ENCODE assay signal across 7 cellular contexts in the genomic region with DNA sequence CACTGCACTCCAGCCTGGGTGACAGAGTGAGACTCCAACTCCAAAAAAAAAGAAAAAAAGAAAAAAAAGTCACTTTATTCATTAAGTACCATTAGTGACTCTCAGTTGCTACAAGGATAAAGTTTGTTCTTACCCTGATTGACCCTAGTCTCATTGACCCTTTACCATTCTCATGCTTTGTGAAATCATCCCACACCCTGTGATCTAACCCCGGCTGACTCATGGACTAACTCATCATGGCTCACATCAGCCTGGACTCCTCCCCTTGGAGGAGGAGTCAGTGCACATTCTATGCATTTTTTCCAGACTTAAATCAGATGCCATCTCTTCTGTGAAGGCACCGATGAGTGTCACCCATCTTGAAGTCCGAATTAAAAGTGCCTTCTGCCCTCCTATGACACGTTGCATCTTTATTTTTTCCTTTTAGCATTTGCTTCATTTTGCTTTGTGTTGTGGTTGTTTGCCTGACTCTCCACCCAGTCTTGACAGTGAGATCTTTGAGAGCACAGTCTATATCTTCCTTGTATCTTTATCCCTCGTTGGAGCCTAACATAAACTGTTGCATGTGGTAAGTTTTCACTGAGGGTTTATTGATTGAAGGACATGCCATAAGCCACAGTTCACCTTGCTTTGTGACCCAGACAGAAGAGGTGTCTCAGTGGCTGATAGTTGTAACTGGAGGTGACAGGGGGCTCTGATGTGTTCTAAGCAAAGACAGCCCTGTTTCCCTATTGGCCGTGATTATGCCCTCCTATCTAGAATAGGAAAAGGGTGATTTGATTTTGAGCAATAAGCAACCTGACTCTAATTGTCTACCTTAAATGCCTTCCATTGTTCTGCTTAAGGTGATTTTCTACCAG.
DNase-seq lines count a peak whose midpoint lies in the region; ATAC-seq lines count a peak whose summit lies in the region.

No MANE protein-coding gene starts in this region.

- DNase-seq in activated CD4-positive, alpha-beta T cell treated with anti-CD3 and anti-CD28 coated beads for 48 hours: peak; percentile 75
- DNase-seq in fibroblast of the conjunctiva (ENCODE audit: low read depth): peak; percentile 70
- peak; percentile 15 to 44 for DNase-seq in stimulated activated CD4-positive, alpha-beta T cell treated with anti-CD3 and anti-CD28 coated beads, Interleukin-12 subunit alpha, Interleukin-12 subunit beta, amount 100 ng/mL, for 24 hours (ENCODE audit: low read depth in 2 of 2)
- no peak for DNase-seq in NCI-H1105 treated with DMSO at 0.1 percent for 48 hours (lab: John Stamatoyannopoulos, UW)

- H3K9me3 ChIP-seq in HUES48 (ENCODE audit: control insufficient read depth, insufficient read depth, low read length): no peaks in the 10 kb centered on the region

- ATAC-seq in GM19395 (IDR thresholded peaks at IDR 0.05; ENCODE audit: unreplicated experiment) (peak; percentile 15), GM18873 (IDR thresholded peaks at IDR 0.05; ENCODE audit: low FRiP score, unreplicated experiment) (no peak)

- H3K4me3 ChIP-seq in HUES48 (ENCODE audit: low read depth, low read length): no peak overlapping the region

- no peaks in the 10 kb centered on the region for H3K27me3 ChIP-seq in HUES48 (ENCODE audit: control insufficient read depth, insufficient read depth, low read length)

- H3K27ac ChIP-seq in HUES48 (ENCODE audit: low read depth, low read length): peak overlapping the region; percentile 37

- no peak overlapping the region for H3K9ac ChIP-seq in HUES48 (ENCODE audit: low read depth, low read length)

- peaks cover 10% of the 10 kb centered on the region; the same call in 1 of the 2 replicates for H3K4me1 ChIP-seq in HUES48 (ENCODE audit: control insufficient read depth, insufficient read depth, low read length)

- H3K36me3 ChIP-seq in HUES48 (ENCODE audit: control insufficient read depth, insufficient read depth, low read length): no peaks in the 10 kb centered on the region
